ENCODE assay signal across 13 cellular contexts in genomic region chr14:50067723-50068495, GRCh38. TPM values are rescaled to one million over a fixed set of nuclear protein-coding genes. Genes with fewer than 3 reads are reported as not detected.
A peak's percentile ranks its signal among the peaks of the same experiment; 100 is the strongest.
DNase-seq lines count a peak whose midpoint lies in the region; ATAC-seq, FAIRE-seq and TF ChIP-seq lines count a peak whose summit lies in the region.
"Had no signal": no experiment of that assay in that cellular context is flagged by ENCODE, and none has a peak within 500 bp of the region (broad histone marks: within the 10 kb centered on the region; RNA-seq: fewer than 3 reads in every experiment).

No MANE protein-coding gene starts in this region.

- H3K79me2 ChIP-seq in astrocyte (ENCODE audit: insufficient read depth, low read length) (no peaks in the 10 kb centered on the region), HepG2 (ENCODE audit: insufficient read depth, low read length) (no peaks in the 10 kb centered on the region)

- H3K27me3 ChIP-seq in astrocyte (ENCODE audit: insufficient read depth, low read length) (no peaks in the 10 kb centered on the region), HepG2 (ENCODE audit: control insufficient read depth in 1 of 2, insufficient read depth in 2 of 2, low read length in 2 of 2) (no peaks in the 10 kb centered on the region)

- H3K9ac ChIP-seq in astrocyte (ENCODE audit: low read length): no peak overlapping the region
- peak overlapping the region; percentile 13; the same call in 1 of the 2 replicates for H3K9ac ChIP-seq in HepG2 (ENCODE audit: insufficient read depth, low read depth, low read length)

- CTCF ChIA-PET in HepG2 (lab: Yijun Ruan, JAX; ENCODE audit: low intra/inter-chr PET ratio, low total read pairs): no interaction called here

- peak in 1 of 2 experiments; percentile 38; a peak in 2 of 4 replicates for TF ChIP-seq EP300 in HepG2 (IDR thresholded peaks at IDR 0.05; ENCODE audit: low read depth in 2 of 2, low read length in 2 of 2)
- no peak for TF ChIP-seq EP300 in HepG2 (CRISPR knock-in tag; IDR thresholded peaks at IDR 0.05; ENCODE audit: borderline replicate concordance)

- 46% methylated on average over 8 of the region's 8 CpGs for WGBS in HepG2 (ENCODE audit: low lambda C conversion rate)

- H2AFZ ChIP-seq in astrocyte (ENCODE audit: low read depth, low read length) (no peak overlapping the region), HepG2 (ENCODE audit: low read length) (no peak overlapping the region)

- H3K4me1 Mint-ChIP-seq in CD14-positive monocyte: peaks cover 44% of the 10 kb centered on the region
- H3K4me1 Mint-ChIP-seq in astrocyte (ENCODE audit: low read depth, unreplicated experiment): peaks cover 14% of the 10 kb centered on the region
- H3K4me1 Mint-ChIP-seq in mesothelial cell of epicardium: peaks cover 22% of the 10 kb centered on the region

- FAIRE-seq in astrocyte (lab: Jason Lieb, UNC) (no peak), HepG2 (lab: Jason Lieb, UNC) (peak; percentile 88)

- H3K27me3 Mint-ChIP-seq in CD14-positive monocyte (ENCODE audit: low read depth in 3 of 3) (peaks cover 0 to under 1% (median 0%) of the 10 kb centered on the region in 3 donors), astrocyte (ENCODE audit: low read depth, unreplicated experiment) (peaks cover 2% of the 10 kb centered on the region), mesothelial cell of epicardium (ENCODE audit: low read depth) (no peaks in the 10 kb centered on the region)
- H3K27me3 Mint-ChIP-seq: naive thymus-derived CD4-positive, alpha-beta T cell; T-helper 17 cell had no signal

- H4K20me1 ChIP-seq in astrocyte (ENCODE audit: insufficient read depth, low read length) (no peaks in the 10 kb centered on the region), HepG2 (ENCODE audit: insufficient read depth, low read length) (no peaks in the 10 kb centered on the region)

- H3K36me3 Mint-ChIP-seq in CD14-positive monocyte: peaks cover 0 to 2% of the 10 kb centered on the region in 2 donors
- H3K36me3 Mint-ChIP-seq in astrocyte (ENCODE audit: low read depth, unreplicated experiment): peaks cover 4% of the 10 kb centered on the region
- H3K36me3 Mint-ChIP-seq in mesothelial cell of epicardium: no peaks in the 10 kb centered on the region

- TF ChIP-seq POLR2A in HepG2 (IDR thresholded peaks at IDR 0.05; ENCODE audit: insufficient read depth in 1 of 2, low read depth in 2 of 2, low read length in 2 of 2): no peak

- peak overlapping the region in 4 of 7 donors; percentile 3 to 42 (median 31) for H3K27ac Mint-ChIP-seq in CD14-positive monocyte
- peak overlapping the region; percentile 83 for H3K27ac Mint-ChIP-seq in astrocyte (ENCODE audit: unreplicated experiment)
- no peak overlapping the region for H3K27ac Mint-ChIP-seq in mesothelial cell of epicardium
- H3K27ac Mint-ChIP-seq: T-helper 17 cell had no signal

- TF ChIP-seq RAD21 in HepG2 (CRISPR knock-in tag; IDR thresholded peaks at IDR 0.05): no peak

- H3K9me3 Mint-ChIP-seq in CD14-positive monocyte: no peaks in the 10 kb centered on the region
- no peaks in the 10 kb centered on the region for H3K9me3 Mint-ChIP-seq in astrocyte (ENCODE audit: unreplicated experiment)
- H3K9me3 Mint-ChIP-seq in mesothelial cell of epicardium: no peaks in the 10 kb centered on the region

- no peak for DNase-seq in CD14-positive monocyte (ENCODE audit: low spot score)
- DNase-seq in H4 (ENCODE audit: low spot score): peak; percentile 39
- peak; percentile 85 for DNase-seq in astrocyte (ENCODE audit: low read depth)
- DNase-seq in HepG2 (ENCODE audit: low spot score): peak; percentile 90
- DNase-seq in SW 1271 (lab: John Stamatoyannopoulos, UW): no peak
- no peak for DNase-seq in NCI-H510A (lab: John Stamatoyannopoulos, UW)
- DNase-seq in mesothelial cell of epicardium (ENCODE audit: low spot score in 2 of 2, unreplicated experiment in 2 of 2): no peak
- DNase-seq: activated naive CD4-positive, alpha-beta T cell treated with Interleukin-2 at 50 U/mL for 16 hours; glutamatergic neuron; NCI-H2029; T-helper 17 cell had no signal

- H3K36me3 ChIP-seq in astrocyte (ENCODE audit: insufficient read depth, low read length) (no peaks in the 10 kb centered on the region), HepG2 (replicated peaks in 1 of 2; ENCODE audit: control insufficient read depth in 1 of 2, insufficient read depth in 2 of 2, low read length in 2 of 2) (no peaks in the 10 kb centered on the region)

- H3K4me3 ChIP-seq in astrocyte (ENCODE audit: insufficient read depth, low read depth, low read length) (no peak overlapping the region), HepG2 (replicated peaks in 1 of 3; ENCODE audit: insufficient read depth in 1 of 3, low read depth in 2 of 3, low read length in 3 of 3) (peak overlapping the region in 1 of 3 experiments; percentile 8; a peak in 1 of 6 replicates)

- TF ChIP-seq CTCF in CD14-positive monocyte (IDR thresholded peaks at IDR 0.05): no peak
- TF ChIP-seq CTCF in astrocyte (IDR thresholded peaks at IDR 0.05; ENCODE audit: insufficient read depth, low read depth, low read length): no peak
- TF ChIP-seq CTCF in HepG2 (CRISPR knock-in tag; IDR thresholded peaks at IDR 0.05): no peak
- TF ChIP-seq CTCF in mesothelial cell of epicardium (IDR thresholded peaks at IDR 0.05; ENCODE audit: unreplicated experiment): no peak

- POLR2A ChIA-PET in HepG2 (lab: Yijun Ruan, JAX): interaction anchor here (0.8 to 1.7 kb wide), 7 partner anchors 13 to 205 kb away, joined by 3 to 8 read pairs (median 5); no protein-coding TSS in a partner anchor

- peak; percentile 94 for ATAC-seq in HepG2
- no peak for ATAC-seq in GM21526 (IDR thresholded peaks at IDR 0.05; ENCODE audit: low FRiP score, unreplicated experiment)
- ATAC-seq: naive thymus-derived CD4-positive, alpha-beta T cell; T-helper 17 cell had no signal

- H3K4me1 ChIP-seq in astrocyte (ENCODE audit: insufficient read depth, low read length): peaks cover 14% of the 10 kb centered on the region
- peaks cover 32% of the 10 kb centered on the region for H3K4me1 ChIP-seq in HepG2 (ENCODE audit: insufficient read depth, low read length)

- H3K4me2 ChIP-seq in astrocyte (ENCODE audit: low read length) (peak overlapping the region; percentile 40), HepG2 (ENCODE audit: low read depth, low read length) (peak overlapping the region; percentile 70)

- peak overlapping the region; percentile 25 for H3K27ac ChIP-seq in astrocyte (ENCODE audit: low read depth, low read length)
- H3K27ac ChIP-seq in HepG2 (ENCODE audit: extremely low read length, insufficient read depth, low read length): peak overlapping the region; percentile 17

- H3K9me3 ChIP-seq in astrocyte (ENCODE audit: insufficient read depth, low read depth, low read length) (no peaks in the 10 kb centered on the region), HepG2 (ENCODE audit: low read length) (no peaks in the 10 kb centered on the region)

- BruUV-seq in HepG2 (replicated peaks; lab: Mats Ljungman, UMichigan): no TSS peak

- intact Hi-C loops in CD14-positive monocyte (cut with micrococcal nuclease) (no loop called here), HepG2 (cut with micrococcal nuclease; ENCODE audit: unreplicated experiment) (no loop called here)

- in situ Hi-C loops in HepG2 (cut with HindIII; ENCODE audit: extremely low pct_ligation_motif_present, low pct_unique_long_range_greater_than_20kb): no loop called here

- H3K4me3 Mint-ChIP-seq in CD14-positive monocyte (no peak overlapping the region), astrocyte (ENCODE audit: unreplicated experiment) (no peak overlapping the region), mesothelial cell of epicardium (no peak overlapping the region)
- H3K4me3 Mint-ChIP-seq: naive thymus-derived CD4-positive, alpha-beta T cell had no signal

TF ChIP-seq in HepG2, 621 proteins besides CTCF, POLR2A, EP300 and RAD21 (continues in another document):
- TF ChIP-seq ZNF275 (CRISPR knock-in tag; IDR thresholded peaks at IDR 0.05; ENCODE audit: borderline replicate concordance): no peak

RNA-seq across cellular contexts. Expression of gene VCPKMT, which starts 48.5 kb away (rescaled TPM):
- polyA plus RNA-seq in CD14-positive monocyte (1 to 10 TPM; 3.4 to 3.5 TPM), HepG2 (2011; rRNA removed) (3.1 and 3.9 TPM in 2 replicates)
- 5.1 and 5.8 TPM in 2 replicates for total RNA-seq in H4 (2014; rRNA removed; shearing (Covaris generic))
- total RNA-seq in astrocyte (8.0 and 11.9 TPM in 2 replicates), HepG2 (2016; rRNA removed; fragmentation: Illumina TruSeq; extraction: Trizol) (5.4 and 5.5 TPM in 2 replicates), mesothelial cell of epicardium (12.9 to 15.6 TPM (median 14.0 TPM) in 3 replicates)
- total RNA-seq in HepG2 (2016; cell fraction: cytosol; rRNA removed; fragmentation: Illumina TruSeq; extraction: Trizol; ENCODE audit: low read depth): 0.62 and 0.71 TPM in 2 replicates
- 5.0 and 6.6 TPM in 2 replicates for total RNA-seq in HepG2 (2016; cell fraction: insoluble cytoplasmic fraction; rRNA removed; fragmentation: Illumina TruSeq; extraction: Trizol)
- total RNA-seq in HepG2 (2016; cell fraction: membrane; rRNA removed; fragmentation: Illumina TruSeq; extraction: Trizol): 2.2 and 2.7 TPM in 2 replicates
- 9.6 and 10.7 TPM in 2 replicates for total RNA-seq in HepG2 (2016; cell fraction: nucleus; rRNA removed; fragmentation: Illumina TruSeq; extraction: Trizol)
- 1.9 TPM in 2 replicates for polyA plus RNA-seq in HepG2 (2011; cell fraction: cytosol; rRNA removed)
- 6.1 and 6.5 TPM in 2 replicates for polyA plus RNA-seq in HepG2 (2011; cell fraction: nucleus; rRNA removed)
- 4.0 and 4.1 TPM in 2 replicates for polyA plus RNA-seq in HepG2 (2012)
- polyA plus RNA-seq in HepG2 (2016; cell fraction: cytosol; fragmentation: Illumina TruSeq; extraction: Trizol; ENCODE audit: low read depth): 0.77 and 0.96 TPM in 2 replicates
- 4.7 TPM in 2 replicates for polyA plus RNA-seq in HepG2 (2016; cell fraction: insoluble cytoplasmic fraction; fragmentation: Illumina TruSeq; extraction: Trizol; ENCODE audit: low read depth)
- polyA plus RNA-seq in HepG2 (2016; cell fraction: membrane; fragmentation: Illumina TruSeq; extraction: Trizol; ENCODE audit: low read depth): 1.5 and 2.0 TPM in 2 replicates
- 22.3 and 22.4 TPM in 2 replicates for polyA plus RNA-seq in HepG2 (2016; cell fraction: nucleus; fragmentation: Illumina TruSeq; extraction: Trizol; ENCODE audit: insufficient read depth, low read depth)
- polyA minus RNA-seq in HepG2 (2011; rRNA and poly(A)+ RNA removed; ENCODE audit: low replicate concordance): 3.5 and 7.9 TPM in 2 replicates
- polyA minus RNA-seq in HepG2 (2011; cell fraction: cytosol; rRNA and poly(A)+ RNA removed): 1.2 and 1.5 TPM in 2 replicates
- polyA minus RNA-seq in HepG2 (2011; cell fraction: nucleus; rRNA and poly(A)+ RNA removed): 9.2 and 12.5 TPM in 2 replicates

Comparison
In these comparisons a context has a peak if more than half of its experiments do, and no peak if none do; other contexts are left out.
1. DNase-seq: peak in H4 (single experiment), astrocyte (single experiment) and HepG2 (single experiment); none in CD14-positive monocyte (single experiment), SW 1271 (0 of 2), NCI-H510A (single experiment) and mesothelial cell of epicardium (0 of 2).